In genomic region chr17:75843577-75844529, GRCh38 we compare ENCODE assay signal across 8 cellular contexts. TPM values are rescaled to one million over a fixed set of nuclear protein-coding genes. Genes with fewer than 3 reads are reported as not detected.
DNase-seq lines count a peak whose midpoint lies in the region; ATAC-seq and TF ChIP-seq lines count a peak whose summit lies in the region.

UNC13D (minus strand) TSS chr17:75844404; CDS start chr17:75844337, 67 bp downstream.

- H2BK120ac ChIP-seq in H9 (ENCODE audit: low read depth, low read length, poor library complexity, severe bottlenecking) (no peak within 1 kb of the TSS), mesenchymal stem cell (ENCODE audit: low read depth, low read length) (no peak within 1 kb of the TSS)

- H2BK20ac ChIP-seq in H9 (ENCODE audit: low read depth, low read length, poor library complexity, severe bottlenecking), result no peak within 1 kb of the TSS

- peaks cover 2% of the 10 kb centered on the region for H4K20me1 ChIP-seq in H9 (ENCODE audit: control insufficient read depth, insufficient read depth, insufficient read length)

- no peak for TF ChIP-seq CTCF in H9 (conservative IDR thresholded peaks at IDR 0.05)
- TF ChIP-seq CTCF in ascending aorta (IDR thresholded peaks at IDR 0.05), result no peak
- no peak for TF ChIP-seq CTCF in thoracic aorta (IDR thresholded peaks at IDR 0.05)

- peaks cover 15 to 35% (median 33%) of the 10 kb centered on the region in 3 experiments for H3K36me3 Mint-ChIP-seq in H9 (ENCODE audit: insufficient read depth in 1 of 3, low read depth in 3 of 3)
- H3K36me3 Mint-ChIP-seq in T-helper 17 cell (ENCODE audit: low read depth), result peaks cover 2% of the 10 kb centered on the region

- intact Hi-C loops in ascending aorta (cut with DNase I), result no loop called here

- H2BK12ac ChIP-seq in H9 (ENCODE audit: insufficient read length, low read depth, low read length) (no peak within 1 kb of the TSS), mesenchymal stem cell (ENCODE audit: low read length in 2 of 2) (peak within 1 kb of the TSS in 1 of 2 experiments; percentile 43)

- H3K79me1 ChIP-seq in H9 (ENCODE audit: insufficient read depth, low read depth, low read length, poor library complexity, severe bottlenecking) (no peaks in the 10 kb centered on the region), mesenchymal stem cell (replicated peaks; ENCODE audit: low read length, poor library complexity, severe bottlenecking) (peaks cover 7% of the 10 kb centered on the region)

- no peak within 1 kb of the TSS for H3T11ph ChIP-seq in H9 (ENCODE audit: low read length)

- H3K9me3 ChIP-seq in H9 (ENCODE audit: control insufficient read depth, low read depth, low read length) (no peaks in the 10 kb centered on the region), T-helper 17 cell (ENCODE audit: control insufficient read depth, low read length, poor library complexity, severe bottlenecking) (no peaks in the 10 kb centered on the region), ascending aorta (no peaks in the 10 kb centered on the region), mesenchymal stem cell (ENCODE audit: control insufficient read depth, low read length) (no peaks in the 10 kb centered on the region), thoracic aorta (no peaks in the 10 kb centered on the region)

- ATAC-seq in T-helper 17 cell (peak; percentile 71), thoracic aorta (ENCODE audit: insufficient number of reproducible peaks, low FRiP score, low read depth) (no peak), GM21576 (IDR thresholded peaks at IDR 0.05; ENCODE audit: unreplicated experiment) (no peak)

- H3K36me3 ChIP-seq in ascending aorta, result peaks cover 30 to 54% of the 10 kb centered on the region in 2 donors
- peaks cover 35 to 43% of the 10 kb centered on the region in 2 experiments for H3K36me3 ChIP-seq in mesenchymal stem cell (ENCODE audit: control insufficient read depth in 1 of 2, insufficient read depth in 2 of 2, low read depth in 1 of 2, low read length in 2 of 2)
- peaks cover 34% of the 10 kb centered on the region for H3K36me3 ChIP-seq in thoracic aorta

- H3K27ac Mint-ChIP-seq in H9 (peak within 1 kb of the TSS in 1 of 3 experiments; percentile 94; a peak in 2 of 7 replicates), T-helper 17 cell (peak within 1 kb of the TSS; percentile 84)

- H3K79me2 ChIP-seq in H9 (ENCODE audit: insufficient read depth, low read length), result no peaks in the 10 kb centered on the region

- no peaks in the 10 kb centered on the region for H3K4me1 ChIP-seq in H9 (ENCODE audit: insufficient read depth, low read length)
- peaks cover 9 to 18% of the 10 kb centered on the region in 2 donors for H3K4me1 ChIP-seq in ascending aorta
- H3K4me1 ChIP-seq in mesenchymal stem cell (ENCODE audit: control insufficient read depth, insufficient read depth, low read depth, low read length), result peaks cover 22% of the 10 kb centered on the region
- H3K4me1 ChIP-seq in thoracic aorta (ENCODE audit: control insufficient read depth in 1 of 2, low read depth in 2 of 2), result peaks cover 18 to 27% of the 10 kb centered on the region in 2 donors

- H3K4me3 Mint-ChIP-seq in H9 (no peak within 1 kb of the TSS; a peak in 1 of 5 replicates), T-helper 17 cell (peak within 1 kb of the TSS; percentile 93)

- H2AFZ ChIP-seq in H9 (ENCODE audit: low read length), result no peak within 1 kb of the TSS
- no peak within 1 kb of the TSS for H2AFZ ChIP-seq in mesenchymal stem cell (ENCODE audit: low read depth, low read length)

- no peak within 1 kb of the TSS for H2BK5ac ChIP-seq in H9 (ENCODE audit: insufficient read length, low read length)
- H2BK5ac ChIP-seq in mesenchymal stem cell (ENCODE audit: low read depth, low read length, poor library complexity, severe bottlenecking), result no peak within 1 kb of the TSS

- H2BK15ac ChIP-seq in H9 (ENCODE audit: low read depth, low read length), result no peak within 1 kb of the TSS
- H2BK15ac ChIP-seq in mesenchymal stem cell (ENCODE audit: low read depth, poor library complexity, severe bottlenecking), result no peak within 1 kb of the TSS

- H3K4me2 ChIP-seq in H9 (ENCODE audit: insufficient read depth, insufficient read length, low read length), result no peak within 1 kb of the TSS
- H3K4me2 ChIP-seq in mesenchymal stem cell (ENCODE audit: low read length, poor library complexity, severe bottlenecking), result no peak within 1 kb of the TSS

- no peak within 1 kb of the TSS for H3K23ac ChIP-seq in H9 (ENCODE audit: insufficient read length, low read depth, low read length)
- no peak within 1 kb of the TSS for H3K23ac ChIP-seq in mesenchymal stem cell (ENCODE audit: low read length in 2 of 2)

- H3K27me3 Mint-ChIP-seq in H9 (ENCODE audit: low read depth), result no peaks in the 10 kb centered on the region
- no peaks in the 10 kb centered on the region for H3K27me3 Mint-ChIP-seq in T-helper 17 cell

- H2AK5ac ChIP-seq in H9 (ENCODE audit: insufficient read length, low read length) (no peak within 1 kb of the TSS), mesenchymal stem cell (ENCODE audit: low read length, severe bottlenecking) (peak within 1 kb of the TSS; percentile 85)

- no CpG with 5 or more reads among the region's 35 CpGs for WGBS in H9 (ENCODE audit: extremely low coverage, insufficient read length, low lambda C conversion rate)
- WGBS in mesenchymal stem cell, result 89% methylated on average over 24 of the region's 35 CpGs

- H3K4me1 Mint-ChIP-seq in H9, result peaks cover 5 to 20% of the 10 kb centered on the region in 2 experiments; a peak in 3 of 4 replicates
- peaks cover 15% of the 10 kb centered on the region for H3K4me1 Mint-ChIP-seq in T-helper 17 cell

- no peak within 1 kb of the TSS for H4K5ac ChIP-seq in H9 (ENCODE audit: insufficient read length, low read depth, low read length)

- H3K18ac ChIP-seq in H9 (ENCODE audit: insufficient read length, low read depth, low read length), result no peak within 1 kb of the TSS
- H3K18ac ChIP-seq in mesenchymal stem cell (ENCODE audit: low read depth in 1 of 2, low read length in 2 of 2), result peak within 1 kb of the TSS; percentile 52 to 55

- H4K91ac ChIP-seq in H9 (ENCODE audit: insufficient read length, low read depth, low read length) (no peak within 1 kb of the TSS), mesenchymal stem cell (ENCODE audit: low read length) (peak within 1 kb of the TSS; percentile 70)

- H3K23me2 ChIP-seq in H9 (ENCODE audit: insufficient read length, low read depth, low read length, poor library complexity, severe bottlenecking), result no peaks in the 10 kb centered on the region

- H3K27ac ChIP-seq in H9 (ENCODE audit: insufficient read length, low read depth, low read length), result no peak within 1 kb of the TSS
- H3K27ac ChIP-seq in ascending aorta, result peak within 1 kb of the TSS; percentile 93 to 94
- no peak within 1 kb of the TSS for H3K27ac ChIP-seq in mesenchymal stem cell (ENCODE audit: low read length, poor library complexity, severe bottlenecking)
- H3K27ac ChIP-seq in thoracic aorta, result peak within 1 kb of the TSS; percentile 80 to 89

- DNase-seq in H9 (peak; percentile 60), T-helper 17 cell (peak; percentile 39 to 56 (median 46)), ascending aorta (ENCODE audit: low spot score in 2 of 2) (peak in 1 of 2 donors; percentile 65), mesenchymal stem cell (no peak), thoracic aorta (ENCODE audit: low spot score) (no peak), NCI-H510A (lab: John Stamatoyannopoulos, UW) (no peak), SHP77 treated with DMSO at 0.1 percent for 48 hours (lab: John Stamatoyannopoulos, UW) (no peak)

- H4K8ac ChIP-seq in H9 (replicated peaks; ENCODE audit: insufficient read length, low read depth, low read length) (no peak within 1 kb of the TSS), mesenchymal stem cell (ENCODE audit: low read length) (peak within 1 kb of the TSS; percentile 83)

- H3K14ac ChIP-seq in H9 (ENCODE audit: insufficient read depth, low read length) (no peak within 1 kb of the TSS), mesenchymal stem cell (ENCODE audit: low read length in 2 of 2) (peak within 1 kb of the TSS in 1 of 2 experiments; percentile 84)

- H3K4me3 ChIP-seq in ascending aorta (peak within 1 kb of the TSS in 1 of 2 donors; percentile 43), mesenchymal stem cell (ENCODE audit: insufficient read depth in 1 of 2, low read depth in 1 of 2, low read length in 2 of 2) (no peak within 1 kb of the TSS), thoracic aorta (peak within 1 kb of the TSS; percentile 62)

- H3K27me3 ChIP-seq in H9 (ENCODE audit: insufficient read depth, low read length) (no peaks in the 10 kb centered on the region), ascending aorta (no peaks in the 10 kb centered on the region), mesenchymal stem cell (ENCODE audit: control insufficient read depth in 1 of 2, insufficient read depth in 1 of 2, low read length in 2 of 2) (no peaks in the 10 kb centered on the region), thoracic aorta (replicated peaks; ENCODE audit: insufficient read depth) (no peaks in the 10 kb centered on the region)

- no peak within 1 kb of the TSS for H3K9ac ChIP-seq in H9 (ENCODE audit: extremely low read depth, insufficient read length, low read length)
- peak within 1 kb of the TSS; percentile 6 for H3K9ac ChIP-seq in mesenchymal stem cell (ENCODE audit: low read length)

- H3K4ac ChIP-seq in H9 (ENCODE audit: low read depth, low read length) (no peak within 1 kb of the TSS), mesenchymal stem cell (ENCODE audit: low read depth in 1 of 2, low read length in 2 of 2) (peak within 1 kb of the TSS; percentile 35 to 44)

- no peaks in the 10 kb centered on the region for H3K9me3 Mint-ChIP-seq in H9

- H3K56ac ChIP-seq in H9 (ENCODE audit: insufficient read length, low read depth, low read length), result no peak within 1 kb of the TSS

RNA-seq across cellular contexts. Expression of gene UNC13D, which starts in this region (rescaled TPM):
- total RNA-seq in H9 (2021) (6.3 and 6.8 TPM in 2 replicates), T-helper 17 cell (100 to 1,000 TPM; 164 TPM), ascending aorta (33.1 TPM), thoracic aorta (10 to 100 TPM; 13.5 to 36.0 TPM)
- polyA plus RNA-seq in mesenchymal stem cell (2013, experiment 1 of 2), result 1.1 TPM
- polyA plus RNA-seq in mesenchymal stem cell (2013, experiment 2 of 2), result 0.49 TPM

Comparison
In these comparisons a context has a peak if more than half of its experiments do, and no peak if none do; other contexts are left out.
1. DNase-seq: peak in H9 (single experiment) and T-helper 17 cell (3 of 3); none in mesenchymal stem cell (single experiment), thoracic aorta (single experiment), NCI-H510A (single experiment) and SHP77 treated with DMSO at 0.1 percent for 48 hours (single experiment).
2. H3K27ac ChIP-seq: peak in ascending aorta (2 of 2) and thoracic aorta (2 of 2); none in H9 (single experiment) and mesenchymal stem cell (single experiment).